Comparison of ENCODE assay signal across 8 cellular contexts in genomic region chr10:33193057-33193866, GRCh38.
DNase-seq lines count a peak whose midpoint lies in the region; ATAC-seq, FAIRE-seq and TF ChIP-seq lines count a peak whose summit lies in the region.

No MANE protein-coding gene starts in this region.

- H3K4ac ChIP-seq in trophoblast cell (ENCODE audit: low read depth, low read length): no peak overlapping the region

- peaks cover 4% of the 10 kb centered on the region for H3K27me3 Mint-ChIP-seq in activated naive CD4-positive, alpha-beta T cell treated with anti-CD3 and anti-CD28 coated beads for 36 hours (ENCODE audit: low read depth)

- no peak overlapping the region for H4K91ac ChIP-seq in trophoblast cell (ENCODE audit: low read depth, low read length)

- H4K8ac ChIP-seq in trophoblast cell (ENCODE audit: low read depth, low read length): no peak overlapping the region

- H3K4me1 Mint-ChIP-seq in activated naive CD4-positive, alpha-beta T cell treated with anti-CD3 and anti-CD28 coated beads for 36 hours (ENCODE audit: low read depth): no peaks in the 10 kb centered on the region

- no peaks in the 10 kb centered on the region for H3K36me3 Mint-ChIP-seq in activated naive CD4-positive, alpha-beta T cell treated with anti-CD3 and anti-CD28 coated beads for 36 hours (ENCODE audit: low read depth)

- H3K4me1 ChIP-seq in Karpas-422 (ENCODE audit: low read length): peaks cover 4% of the 10 kb centered on the region; the same call in 1 of the 2 replicates
- peaks cover 38% of the 10 kb centered on the region for H3K4me1 ChIP-seq in SJSA1 (replicated peaks)
- peaks cover 5% of the 10 kb centered on the region in 2 experiments for H3K4me1 ChIP-seq in trophoblast cell (ENCODE audit: control insufficient read depth in 1 of 2, insufficient read depth in 2 of 2, low read length in 2 of 2)
- H3K4me1 ChIP-seq in transverse colon: peaks cover 0 to 37% (median 14%) of the 10 kb centered on the region in 4 donors

- DNase-seq in D721Med (ENCODE audit: insufficient read length, low spot score): peak; percentile 26
- peak; percentile 89 for DNase-seq in Karpas-422
- peak; percentile 80 to 86 for DNase-seq in SJSA1 (ENCODE audit: low read depth in 1 of 2, low spot score in 2 of 2)
- peak; percentile 89 for DNase-seq in activated naive CD4-positive, alpha-beta T cell treated with anti-CD3 and anti-CD28 coated beads for 36 hours
- peak; percentile 83 for DNase-seq in glomerular visceral epithelial cell (ENCODE audit: extremely low spot score)
- DNase-seq in trophoblast cell: peak; percentile 83 to 96
- peak; percentile 81 for DNase-seq in transverse colon

- H3K79me2 ChIP-seq in Karpas-422 (ENCODE audit: low read length) (no peaks in the 10 kb centered on the region), trophoblast cell (ENCODE audit: control insufficient read depth, insufficient read depth, low read length, poor library complexity) (no peaks in the 10 kb centered on the region)

- intact Hi-C loops in activated naive CD4-positive, alpha-beta T cell treated with anti-CD3 and anti-CD28 coated beads for 36 hours (cut with micrococcal nuclease): loop anchor here (1.0 kb wide), 3 partner anchors 72 to 1445 kb away; no protein-coding TSS in a partner anchor
- intact Hi-C loops in transverse colon (cut with DNase I; ENCODE audit: low total_unique reads): loop anchor here (5.0 kb wide), 1 partner anchor 129 kb away; no protein-coding TSS in a partner anchor

- no peak overlapping the region for H3K18ac ChIP-seq in trophoblast cell (ENCODE audit: low read length)

- H3K9me3 ChIP-seq in Karpas-422 (ENCODE audit: low read length) (no peaks in the 10 kb centered on the region), SJSA1 (replicated peaks) (no peaks in the 10 kb centered on the region), trophoblast cell (ENCODE audit: insufficient read depth, low read depth, low read length) (no peaks in the 10 kb centered on the region), transverse colon (no peaks in the 10 kb centered on the region)

- no CpG with 5 or more reads among the region's 13 CpGs for WGBS in trophoblast cell (ENCODE audit: extremely low coverage, insufficient coverage, insufficient read length)
- 17 to 22% methylated on average over 12 to 13 of the region's 13 CpGs for WGBS in transverse colon (ENCODE audit: low coverage in 1 of 2), 2 donors

- no peak overlapping the region for H3K27ac ChIP-seq in Karpas-422 (ENCODE audit: low read length)
- peak overlapping the region; percentile 18; the same call in 1 of the 2 replicates for H3K27ac ChIP-seq in SJSA1
- no peak overlapping the region for H3K27ac ChIP-seq in trophoblast cell (ENCODE audit: low read depth, low read length)
- H3K27ac ChIP-seq in transverse colon: peak overlapping the region in 3 of 4 donors; percentile 32 to 38 (median 32)

- H3K4me3 ChIP-seq in Karpas-422 (ENCODE audit: low read length): no peak overlapping the region
- H3K4me3 ChIP-seq in SJSA1: no peak overlapping the region
- H3K4me3 ChIP-seq in trophoblast cell (ENCODE audit: low read depth, low read length): no peak overlapping the region
- H3K4me3 ChIP-seq in transverse colon: no peak overlapping the region

- no peak overlapping the region for H3K27ac Mint-ChIP-seq in activated naive CD4-positive, alpha-beta T cell treated with anti-CD3 and anti-CD28 coated beads for 36 hours

- H4K20me1 ChIP-seq in Karpas-422 (ENCODE audit: insufficient read depth, low read depth, low read length): no peaks in the 10 kb centered on the region

- H2BK120ac ChIP-seq in trophoblast cell (ENCODE audit: insufficient read depth, low read length, poor library complexity): no peak overlapping the region

- no peaks in the 10 kb centered on the region for H3K79me1 ChIP-seq in trophoblast cell (ENCODE audit: low read length)

- H2AFZ ChIP-seq in Karpas-422 (ENCODE audit: low read length) (no peak overlapping the region), trophoblast cell (ENCODE audit: insufficient read depth, low read length, poor library complexity) (no peak overlapping the region)

- no peak overlapping the region for H3K14ac ChIP-seq in trophoblast cell (ENCODE audit: low read length)

- H3K36me3 ChIP-seq in Karpas-422 (ENCODE audit: insufficient read depth, low read length) (no peaks in the 10 kb centered on the region), SJSA1 (peaks cover 67% of the 10 kb centered on the region), trophoblast cell (ENCODE audit: control insufficient read depth in 1 of 2, insufficient read depth in 2 of 2, low read length in 2 of 2) (peaks cover 7 to 23% of the 10 kb centered on the region in 2 experiments), transverse colon (no peaks in the 10 kb centered on the region)

- no peak for FAIRE-seq in D721Med (lab: Jason Lieb, UNC)

- CTCF ChIA-PET in activated naive CD4-positive, alpha-beta T cell treated with anti-CD3 and anti-CD28 coated beads for 36 hours (lab: Charles Lee): interaction anchor here (0.6 to 2.0 kb wide), 46 partner anchors 8 to 1445 kb away, joined by 3 to 23 read pairs (median 4); partner anchors contain the start of gene NRP1

- no peaks in the 10 kb centered on the region for H3K9me3 Mint-ChIP-seq in activated naive CD4-positive, alpha-beta T cell treated with anti-CD3 and anti-CD28 coated beads for 36 hours

- H4K12ac ChIP-seq in trophoblast cell (ENCODE audit: low read depth, low read length): no peak overlapping the region

- in situ Hi-C loops in transverse colon (cut with MboI; ENCODE audit: low pct_ligation_motif_present in 1 of 4, low pct_unique_long_range_greater_than_20kb in 1 of 4, low sequenced_read_pairs in 3 of 4): loop anchor here (10.0 to 25.0 kb wide), 2 partner anchors 132 to 1444 kb away; no protein-coding TSS in a partner anchor

- no peak overlapping the region for H2BK5ac ChIP-seq in trophoblast cell (ENCODE audit: low read depth, low read length, poor library complexity)

- peak; percentile 85 for ATAC-seq in GM21447 (IDR thresholded peaks at IDR 0.05; ENCODE audit: unreplicated experiment)

- H3K9ac ChIP-seq in Karpas-422 (ENCODE audit: low read length): no peak overlapping the region
- H3K9ac ChIP-seq in trophoblast cell (ENCODE audit: low read length): no peak overlapping the region

- TF ChIP-seq POLR2A in transverse colon (IDR thresholded peaks at IDR 0.05): no peak

- H3K9me2 ChIP-seq in Karpas-422 (replicated peaks; ENCODE audit: insufficient read depth, low read length): no peaks in the 10 kb centered on the region

- H3K4me3 Mint-ChIP-seq in activated naive CD4-positive, alpha-beta T cell treated with anti-CD3 and anti-CD28 coated beads for 36 hours: no peak overlapping the region

- TF ChIP-seq CTCF in D721Med (IDR thresholded peaks at IDR 0.05; ENCODE audit: insufficient read depth, missing control alignments) (peak; percentile 77), transverse colon (IDR thresholded peaks at IDR 0.05) (peak; percentile 72 to 80 (median 75))

- no peak for TF ChIP-seq EP300 in transverse colon (IDR thresholded peaks at IDR 0.05; ENCODE audit: low read depth)

- no peaks in the 10 kb centered on the region for H3K27me3 ChIP-seq in Karpas-422 (ENCODE audit: low read length)
- H3K27me3 ChIP-seq in SJSA1 (replicated peaks): no peaks in the 10 kb centered on the region
- H3K27me3 ChIP-seq in trophoblast cell (ENCODE audit: insufficient read depth, low read length): no peaks in the 10 kb centered on the region
- H3K27me3 ChIP-seq in transverse colon: no peaks in the 10 kb centered on the region

- no peak overlapping the region for H3K23ac ChIP-seq in trophoblast cell (ENCODE audit: low read length)

- H2AK5ac ChIP-seq in trophoblast cell (ENCODE audit: low read length): no peak overlapping the region

- H2BK12ac ChIP-seq in trophoblast cell (ENCODE audit: low read length): no peak overlapping the region

- H3K4me2 ChIP-seq in Karpas-422 (ENCODE audit: low read depth, low read length, poor library complexity, severe bottlenecking) (no peak overlapping the region), trophoblast cell (ENCODE audit: low read length) (no peak overlapping the region)

Comparison
In these comparisons a context has a peak if more than half of its experiments do, and no peak if none do; other contexts are left out.
1. DNase-seq: peak in every context shown above with its lines; median percentile 90 in trophoblast cell; 89 in Karpas-422; 89 in activated naive CD4-positive, alpha-beta T cell treated with anti-CD3 and anti-CD28 coated beads for 36 hours; 83 in SJSA1; 83 in glomerular visceral epithelial cell; 81 in transverse colon; 26 in D721Med.
2. H3K27ac ChIP-seq: peak in SJSA1 (single experiment) and transverse colon (3 of 4); none in Karpas-422 (single experiment) and trophoblast cell (single experiment).